ENCODE assay signal across 8 cellular contexts in genomic region chr6:10478187-10479040, GRCh38. TPM values are rescaled to one million over a fixed set of nuclear protein-coding genes. Genes with fewer than 3 reads are reported as not detected.
DNase-seq lines count a peak whose midpoint lies in the region; ATAC-seq and TF ChIP-seq lines count a peak whose summit lies in the region.

No MANE protein-coding gene starts in this region.

- TF ChIP-seq CTCF in natural killer cell (IDR thresholded peaks at IDR 0.05) (peak; percentile 67), PC-9 (conservative IDR thresholded peaks at IDR 0.05) (peak; percentile 78), osteocyte (IDR thresholded peaks at IDR 0.05) (peak; percentile 76)

- no peak for DNase-seq in natural killer cell
- DNase-seq in natural killer cell treated with Interleukin-12 subunit alpha and Interleukin-12 subunit beta and Interleukin-15 and Interleukin-18, amount 100 ng/mL, for 72 hours (ENCODE audit: low spot score), result no peak
- DNase-seq in PC-9, result peak; percentile 8 to 37
- DNase-seq in epidermal melanocyte (ENCODE audit: insufficient read length, low spot score), result peak; percentile 75
- DNase-seq in osteocyte (ENCODE audit: extremely low spot score, unreplicated experiment), result no peak
- no peak for DNase-seq in activated T-cell treated with anti-CD3 and anti-CD28 coated beads for 4 hours

- POLR2A ChIA-PET in PC-9 (lab: Charles Lee; ENCODE audit: unreplicated experiment), result interaction anchor here (0.5 to 0.7 kb wide), 5 partner anchors 24 to 754 kb away, joined by 3 to 20 read pairs (median 4); partner anchors contain the start of genes NEDD9 and PAK1IP1

- no TSS peak for BruUV-seq in PC-9 (replicated peaks; lab: Mats Ljungman, UMichigan)

- H4K20me1 ChIP-seq in PC-9 (ENCODE audit: insufficient read depth), result no peaks in the 10 kb centered on the region

- H3K4me2 ChIP-seq in PC-9, result no peak overlapping the region

- H3K4me3 ChIP-seq in PC-9, result no peak overlapping the region

- H3K27ac ChIP-seq in PC-9, result no peak overlapping the region

- H3K36me3 Mint-ChIP-seq in natural killer cell (no peaks in the 10 kb centered on the region), osteocyte (ENCODE audit: unreplicated experiment) (no peaks in the 10 kb centered on the region)
- H3K36me3 Mint-ChIP-seq in natural killer cell treated with Interleukin-12 subunit alpha and Interleukin-12 subunit beta and Interleukin-15 and Interleukin-18, amount 100 ng/mL, for 72 hours, result no peaks in the 10 kb centered on the region

- ATAC-seq in natural killer cell, result no peak
- no peak for ATAC-seq in natural killer cell treated with Interleukin-12 subunit alpha and Interleukin-12 subunit beta and Interleukin-15 and Interleukin-18, amount 100 ng/mL, for 72 hours
- ATAC-seq in HG03442 (IDR thresholded peaks at IDR 0.05; ENCODE audit: unreplicated experiment), result peak; percentile 58
- ATAC-seq in HG03025 (IDR thresholded peaks at IDR 0.05; ENCODE audit: low FRiP score, unreplicated experiment), result no peak

- no peaks in the 10 kb centered on the region for H3K4me1 Mint-ChIP-seq in natural killer cell
- no peaks in the 10 kb centered on the region for H3K4me1 Mint-ChIP-seq in natural killer cell treated with Interleukin-12 subunit alpha and Interleukin-12 subunit beta and Interleukin-15 and Interleukin-18, amount 100 ng/mL, for 72 hours (ENCODE audit: low read depth in 2 of 2)
- peaks cover 15% of the 10 kb centered on the region for H3K4me1 Mint-ChIP-seq in osteocyte (ENCODE audit: unreplicated experiment)

- intact Hi-C loops in natural killer cell (cut with micrococcal nuclease) (loop anchor here (1.0 kb wide), 1 partner anchor 323 kb away; no protein-coding TSS in a partner anchor), PC-9 (cut with micrococcal nuclease; ENCODE audit: unreplicated experiment) (loop anchor here (1.0 to 2.0 kb wide), 4 partner anchors 281 to 1096 kb away; no protein-coding TSS in a partner anchor)

- H3K4me3 Mint-ChIP-seq in natural killer cell (no peak overlapping the region), osteocyte (ENCODE audit: unreplicated experiment) (no peak overlapping the region)
- H3K4me3 Mint-ChIP-seq in natural killer cell treated with Interleukin-12 subunit alpha and Interleukin-12 subunit beta and Interleukin-15 and Interleukin-18, amount 100 ng/mL, for 72 hours, result no peak overlapping the region

- H3K9me3 Mint-ChIP-seq in natural killer cell (no peaks in the 10 kb centered on the region), osteocyte (ENCODE audit: unreplicated experiment) (no peaks in the 10 kb centered on the region)
- no peaks in the 10 kb centered on the region for H3K9me3 Mint-ChIP-seq in natural killer cell treated with Interleukin-12 subunit alpha and Interleukin-12 subunit beta and Interleukin-15 and Interleukin-18, amount 100 ng/mL, for 72 hours

- no peaks in the 10 kb centered on the region for H3F3A ChIP-seq in PC-9 (ENCODE audit: insufficient read depth, low read depth)

- H3K27ac Mint-ChIP-seq in natural killer cell (no peak overlapping the region), osteocyte (ENCODE audit: unreplicated experiment) (no peak overlapping the region)
- H3K27ac Mint-ChIP-seq in natural killer cell treated with Interleukin-12 subunit alpha and Interleukin-12 subunit beta and Interleukin-15 and Interleukin-18, amount 100 ng/mL, for 72 hours, result no peak overlapping the region

- peaks cover 0 to 42% of the 10 kb centered on the region in 2 donors for H3K27me3 Mint-ChIP-seq in natural killer cell (ENCODE audit: low read depth in 2 of 2)
- peaks cover 15 to 18% of the 10 kb centered on the region in 2 donors for H3K27me3 Mint-ChIP-seq in natural killer cell treated with Interleukin-12 subunit alpha and Interleukin-12 subunit beta and Interleukin-15 and Interleukin-18, amount 100 ng/mL, for 72 hours
- no peaks in the 10 kb centered on the region for H3K27me3 Mint-ChIP-seq in osteocyte (ENCODE audit: unreplicated experiment)

- CTCF ChIA-PET in PC-9 (lab: Charles Lee), result interaction anchor here (0.5 to 1.5 kb wide), 14 partner anchors 9 to 1227 kb away, joined by 3 to 10 read pairs (median 4); partner anchors contain the start of gene TMEM14B

- no peaks in the 10 kb centered on the region for H3K9me3 ChIP-seq in PC-9 (ENCODE audit: insufficient read depth, low read depth)

- H3K4me1 ChIP-seq in PC-9 (replicated peaks; ENCODE audit: insufficient read depth), result peaks cover 11% of the 10 kb centered on the region

- H3K9me2 ChIP-seq in PC-9 (ENCODE audit: insufficient read depth), result no peaks in the 10 kb centered on the region

- no peaks in the 10 kb centered on the region for H3K79me2 ChIP-seq in PC-9 (ENCODE audit: low read depth)

- H3K36me3 ChIP-seq in PC-9 (ENCODE audit: low read depth), result no peaks in the 10 kb centered on the region

- H2AFZ ChIP-seq in PC-9, result no peak overlapping the region

- H3K27me3 ChIP-seq in PC-9 (ENCODE audit: insufficient read depth, low read depth), result no peaks in the 10 kb centered on the region

RNA-seq across cellular contexts. Expression of gene GCNT2, which starts 42.7 kb away (rescaled TPM):
- total RNA-seq in natural killer cell (1 to 10 TPM in 1 of 3 donors, under 1 TPM in 2; 0.79 to 4.7 (median 0.80) TPM), PC-9 (2021) (28.4 and 35.7 TPM in 2 replicates), osteocyte (0.19 and 0.21 TPM in 2 replicates)
- 1 to 10 TPM; 2.4 to 6.9 TPM for total RNA-seq in natural killer cell treated with Interleukin-12 subunit alpha and Interleukin-12 subunit beta and Interleukin-15 and Interleukin-18, amount 100 ng/mL, for 72 hours

Comparison
In these comparisons a context has a peak if more than half of its experiments do, and no peak if none do; other contexts are left out.
1. DNase-seq: peak in PC-9 (2 of 2) and epidermal melanocyte (single experiment); none in natural killer cell (single experiment), natural killer cell treated with Interleukin-12 subunit alpha and Interleukin-12 subunit beta and Interleukin-15 and Interleukin-18, amount 100 ng/mL, for 72 hours (single experiment), osteocyte (single experiment) and activated T-cell treated with anti-CD3 and anti-CD28 coated beads for 4 hours (single experiment).
2. Peak in every context shown above with its lines, with median percentiles within 50 percentile points of each other: CTCF ChIP-seq.